In genomic region chr2:215606219-215606618, GRCh38 we compare ENCODE assay signal across 20 cellular contexts.
A peak's percentile ranks its signal among the peaks of the same experiment; 100 is the strongest.
DNase-seq lines count a peak whose midpoint lies in the region; ATAC-seq, FAIRE-seq and TF ChIP-seq lines count a peak whose summit lies in the region.
"Had no signal": no experiment of that assay in that cellular context is flagged by ENCODE, and none has a peak within 500 bp of the region (broad histone marks: within the 10 kb centered on the region; RNA-seq: fewer than 3 reads in every experiment).

No MANE protein-coding gene starts in this region.

- no peak overlapping the region for H3K18ac ChIP-seq in trophoblast cell (ENCODE audit: low read length)

- FAIRE-seq in RCC 7860 (lab: Jason Lieb, UNC): peak; percentile 90
- FAIRE-seq: A549, GM12891 had no signal

- no peak overlapping the region for H3K4me2 ChIP-seq in trophoblast cell (ENCODE audit: low read length)
- H3K4me2 ChIP-seq: A549, BLaER1 had no signal

- H3K36me3 ChIP-seq in trophoblast cell (ENCODE audit: control insufficient read depth in 1 of 2, insufficient read depth in 2 of 2, low read length in 2 of 2): no peaks in the 10 kb centered on the region
- H3K36me3 ChIP-seq: BLaER1, HAP-1 had no signal

- no peaks in the 10 kb centered on the region for H3K79me2 ChIP-seq in trophoblast cell (ENCODE audit: control insufficient read depth, insufficient read depth, low read length, poor library complexity)

- peak overlapping the region; percentile 46 for H4K91ac ChIP-seq in trophoblast cell (ENCODE audit: low read depth, low read length)

- H3K79me1 ChIP-seq in trophoblast cell (ENCODE audit: low read length): peaks cover 8% of the 10 kb centered on the region

- POLR2A ChIA-PET in RWPE1 (lab: Yijun Ruan, JAX; ENCODE audit: low non-redundant PET): no interaction called here

- peak overlapping the region; percentile 20 for H2BK120ac ChIP-seq in trophoblast cell (ENCODE audit: insufficient read depth, low read length, poor library complexity)

- no peak overlapping the region for H2AFZ ChIP-seq in trophoblast cell (ENCODE audit: insufficient read depth, low read length, poor library complexity)
- H2AFZ ChIP-seq: GM23248 had no signal

- no peak overlapping the region for H2BK5ac ChIP-seq in trophoblast cell (ENCODE audit: low read depth, low read length, poor library complexity)

- TF ChIP-seq CTCF in AG10803 (conservative IDR thresholded peaks at IDR 0.05; ENCODE audit: low read length) (no peak), chondrocyte (IDR thresholded peaks at IDR 0.05) (no peak), RWPE1 (conservative IDR thresholded peaks at IDR 0.05; ENCODE audit: low read depth) (no peak)

- peak overlapping the region; percentile 68 for H3K27ac Mint-ChIP-seq in chondrocyte (ENCODE audit: unreplicated experiment)
- H3K27ac Mint-ChIP-seq in stimulated activated memory B cell treated with anti-CD40 and anti-IgM and Interleukin-4, amounts not matched to agents 10 μg/mL and 1 μg/mL and 100 μg/mL, for 72 hours: no peak overlapping the region
- H3K27ac Mint-ChIP-seq: CD4-positive, alpha-beta memory T cell had no signal

- H3K36me3 Mint-ChIP-seq in chondrocyte (ENCODE audit: low read depth): no peaks in the 10 kb centered on the region
- H3K36me3 Mint-ChIP-seq in stimulated activated memory B cell treated with anti-CD40 and anti-IgM and Interleukin-4, amounts not matched to agents 10 μg/mL and 1 μg/mL and 100 μg/mL, for 72 hours: no peaks in the 10 kb centered on the region
- H3K36me3 Mint-ChIP-seq: CD14-positive monocyte; CD4-positive, alpha-beta memory T cell had no signal

- no peak for ATAC-seq in stimulated activated memory B cell treated with anti-CD40 and anti-IgM and Interleukin-4, amounts not matched to agents 10 μg/mL and 1 μg/mL and 100 μg/mL, for 72 hours
- no peak for ATAC-seq in GM18502 (IDR thresholded peaks at IDR 0.05; ENCODE audit: poor library complexity, unreplicated experiment)
- no peak for ATAC-seq in sciatic nerve
- ATAC-seq: A549 had no signal

- H4K12ac ChIP-seq in trophoblast cell (ENCODE audit: low read depth, low read length): no peak overlapping the region

- no peak overlapping the region for H3K4me3 Mint-ChIP-seq in chondrocyte (ENCODE audit: unreplicated experiment)
- no peak overlapping the region for H3K4me3 Mint-ChIP-seq in stimulated activated memory B cell treated with anti-CD40 and anti-IgM and Interleukin-4, amounts not matched to agents 10 μg/mL and 1 μg/mL and 100 μg/mL, for 72 hours
- H3K4me3 Mint-ChIP-seq: CD14-positive monocyte; CD4-positive, alpha-beta memory T cell had no signal

- CTCF ChIA-PET in RWPE1 (lab: Yijun Ruan, JAX): no interaction called here

- H3K4me3 ChIP-seq in AG10803 (ENCODE audit: low read length) (no peak overlapping the region), trophoblast cell (ENCODE audit: low read depth, low read length) (no peak overlapping the region)
- H3K4me3 ChIP-seq: A549, BLaER1, GM23248, HAP-1 had no signal

- DNase-seq in AG10803 (ENCODE audit: low read depth): peak; percentile 30
- DNase-seq in RCC 7860 (ENCODE audit: low spot score): no peak
- no peak for DNase-seq in chondrocyte (ENCODE audit: low spot score)
- DNase-seq in trophoblast cell: no peak
- DNase-seq in sciatic nerve (ENCODE audit: low spot score): no peak
- DNase-seq in RWPE1 (ENCODE audit: low spot score): no peak
- DNase-seq: CD4-positive, alpha-beta memory T cell; DMS 273 treated with DMSO at 0.1 percent for 48 hours; DMS53; DND-41; EL; GM23248 had no signal

- no peak overlapping the region for H2BK12ac ChIP-seq in trophoblast cell (ENCODE audit: low read length)

- no peaks in the 10 kb centered on the region for H3K27me3 Mint-ChIP-seq in chondrocyte (ENCODE audit: low read depth)
- H3K27me3 Mint-ChIP-seq in stimulated activated memory B cell treated with anti-CD40 and anti-IgM and Interleukin-4, amounts not matched to agents 10 μg/mL and 1 μg/mL and 100 μg/mL, for 72 hours: peaks cover 22% of the 10 kb centered on the region

- H3K9me3 Mint-ChIP-seq in chondrocyte (ENCODE audit: low read depth): peaks cover 8% of the 10 kb centered on the region
- H3K9me3 Mint-ChIP-seq in stimulated activated memory B cell treated with anti-CD40 and anti-IgM and Interleukin-4, amounts not matched to agents 10 μg/mL and 1 μg/mL and 100 μg/mL, for 72 hours: no peaks in the 10 kb centered on the region

- peaks cover 69% of the 10 kb centered on the region for H3K4me1 Mint-ChIP-seq in chondrocyte (ENCODE audit: low read depth)
- no peaks in the 10 kb centered on the region for H3K4me1 Mint-ChIP-seq in stimulated activated memory B cell treated with anti-CD40 and anti-IgM and Interleukin-4, amounts not matched to agents 10 μg/mL and 1 μg/mL and 100 μg/mL, for 72 hours
- H3K4me1 Mint-ChIP-seq: CD4-positive, alpha-beta memory T cell had no signal

- H3K4me1 ChIP-seq in trophoblast cell (ENCODE audit: control insufficient read depth in 1 of 2, insufficient read depth in 2 of 2, low read length in 2 of 2): peaks cover 0 to 6% of the 10 kb centered on the region in 2 experiments
- H3K4me1 ChIP-seq: BLaER1, HAP-1 had no signal

- no peak overlapping the region for H3K14ac ChIP-seq in trophoblast cell (ENCODE audit: low read length)

- no peaks in the 10 kb centered on the region for H3K27me3 ChIP-seq in trophoblast cell (ENCODE audit: insufficient read depth, low read length)
- H3K27me3 ChIP-seq: BLaER1 had no signal

- intact Hi-C loops in sciatic nerve (cut with DNase I): no loop called here

- H3K4ac ChIP-seq in trophoblast cell (ENCODE audit: low read depth, low read length): no peak overlapping the region

- H3K9me3 ChIP-seq in trophoblast cell (ENCODE audit: insufficient read depth, low read depth, low read length): no peaks in the 10 kb centered on the region
- H3K9me3 ChIP-seq: A549, BLaER1, HAP-1 had no signal

- WGBS in trophoblast cell (ENCODE audit: extremely low coverage, insufficient coverage, insufficient read length): no CpG with 5 or more reads among the region's 2 CpGs

- H2AK5ac ChIP-seq in trophoblast cell (ENCODE audit: low read length): no peak overlapping the region

- no peak overlapping the region for H4K8ac ChIP-seq in trophoblast cell (ENCODE audit: low read depth, low read length)

- no peak overlapping the region for H3K23ac ChIP-seq in trophoblast cell (ENCODE audit: low read length)

- H3K9ac ChIP-seq in trophoblast cell (ENCODE audit: low read length): no peak overlapping the region
- H3K9ac ChIP-seq: BLaER1, GM23248 had no signal

- H3K27ac ChIP-seq in trophoblast cell (ENCODE audit: low read depth, low read length): no peak overlapping the region
- H3K27ac ChIP-seq in RWPE1: no peak overlapping the region
- H3K27ac ChIP-seq: 22Rv1, A549, BLaER1, GM23248 had no signal
